ENCODE assay signal across 1 cellular context in the genomic region with DNA sequence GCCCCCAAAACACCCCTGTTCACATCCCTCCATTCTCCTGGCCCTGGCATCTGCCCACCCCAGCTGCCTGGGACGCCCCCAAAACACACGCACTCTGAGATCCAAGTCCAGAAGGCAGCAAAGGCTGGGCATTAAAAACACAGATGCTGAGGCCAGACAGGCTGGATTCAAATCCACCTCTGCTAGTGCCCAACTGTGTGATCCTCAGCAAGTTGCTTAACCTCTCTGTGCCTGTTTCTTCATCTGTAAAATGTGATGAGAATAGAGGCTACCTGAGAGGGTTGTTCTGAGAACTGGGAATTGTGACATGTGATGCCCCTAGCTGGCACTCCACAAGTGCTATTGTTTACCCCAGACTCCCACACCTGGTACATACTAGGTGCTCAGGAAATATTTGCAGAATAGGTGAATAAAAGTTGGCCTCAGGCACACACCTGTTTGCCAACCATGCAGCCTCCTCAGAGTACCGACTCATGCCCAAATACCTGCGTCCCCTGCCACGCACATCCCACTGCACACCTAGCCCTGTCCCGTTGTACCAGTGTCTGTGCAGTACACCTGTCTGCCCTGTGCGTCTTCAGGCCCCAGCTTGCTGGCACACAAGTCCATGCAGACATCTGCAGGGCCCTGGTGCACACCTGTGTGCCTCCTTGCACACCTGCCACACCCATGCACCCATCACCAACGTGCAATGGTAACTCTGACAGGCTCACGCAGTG.
TF ChIP-seq lines count a peak whose summit lies in the region.

No MANE protein-coding gene starts in this region.

TF ChIP-seq in K562, 482 proteins besides CTCF, POLR2A, EP300 and RAD21 (continued from another document):
- TF ChIP-seq, protein P1, sequence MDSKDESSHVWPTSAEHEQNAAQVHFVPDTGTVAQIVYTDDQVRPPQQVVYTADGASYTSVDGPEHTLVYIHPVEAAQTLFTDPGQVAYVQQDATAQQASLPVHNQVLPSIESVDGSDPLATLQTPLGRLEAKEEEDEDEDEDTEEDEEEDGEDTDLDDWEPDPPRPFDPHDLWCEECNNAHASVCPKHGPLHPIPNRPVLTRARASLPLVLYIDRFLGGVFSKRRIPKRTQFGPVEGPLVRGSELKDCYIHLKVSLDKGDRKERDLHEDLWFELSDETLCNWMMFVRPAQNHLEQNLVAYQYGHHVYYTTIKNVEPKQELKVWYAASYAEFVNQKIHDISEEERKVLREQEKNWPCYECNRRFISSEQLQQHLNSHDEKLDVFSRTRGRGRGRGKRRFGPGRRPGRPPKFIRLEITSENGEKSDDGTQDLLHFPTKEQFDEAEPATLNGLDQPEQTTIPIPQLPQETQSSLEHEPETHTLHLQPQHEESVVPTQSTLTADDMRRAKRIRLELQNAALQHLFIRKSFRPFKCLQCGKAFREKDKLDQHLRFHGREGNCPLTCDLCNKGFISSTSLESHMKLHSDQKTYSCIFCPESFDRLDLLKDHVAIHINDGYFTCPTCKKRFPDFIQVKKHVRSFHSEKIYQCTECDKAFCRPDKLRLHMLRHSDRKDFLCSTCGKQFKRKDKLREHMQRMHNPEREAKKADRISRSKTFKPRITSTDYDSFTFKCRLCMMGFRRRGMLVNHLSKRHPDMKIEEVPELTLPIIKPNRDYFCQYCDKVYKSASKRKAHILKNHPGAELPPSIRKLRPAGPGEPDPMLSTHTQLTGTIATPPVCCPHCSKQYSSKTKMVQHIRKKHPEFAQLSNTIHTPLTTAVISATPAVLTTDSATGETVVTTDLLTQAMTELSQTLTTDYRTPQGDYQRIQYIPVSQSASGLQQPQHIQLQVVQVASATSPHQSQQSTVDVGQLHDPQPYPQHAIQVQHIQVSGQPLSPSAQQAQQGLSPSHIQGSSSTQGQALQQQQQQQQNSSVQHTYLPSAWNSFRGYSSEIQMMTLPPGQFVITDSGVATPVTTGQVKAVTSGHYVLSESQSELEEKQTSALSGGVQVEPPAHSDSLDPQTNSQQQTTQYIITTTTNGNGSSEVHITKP (IDR thresholded peaks at IDR 0.05; ENCODE audit: partially characterized antibody), result no peak
- TF ChIP-seq ZFP36 (IDR thresholded peaks at IDR 0.05; ENCODE audit: low read depth, low read length, partially characterized antibody), result peak; percentile 67
- TF ChIP-seq ZNF561 (CRISPR knock-in tag; conservative IDR thresholded peaks at IDR 0.05), result no peak
- peak; percentile 73 for TF ChIP-seq BCOR (IDR thresholded peaks at IDR 0.05)
- no peak for TF ChIP-seq ELF4 (CRISPR knock-in tag; IDR thresholded peaks at IDR 0.05)
- TF ChIP-seq, protein P2, sequence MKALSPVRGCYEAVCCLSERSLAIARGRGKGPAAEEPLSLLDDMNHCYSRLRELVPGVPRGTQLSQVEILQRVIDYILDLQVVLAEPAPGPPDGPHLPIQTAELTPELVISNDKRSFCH (CRISPR knock-in tag; IDR thresholded peaks at IDR 0.05), result no peak
- TF ChIP-seq, protein P2 (tag; IDR thresholded peaks at IDR 0.05), result no peak
- peak; percentile 89 for TF ChIP-seq RBM25 (IDR thresholded peaks at IDR 0.05; ENCODE audit: low read depth, low read length, severe bottlenecking)
- peak; percentile 37; the same call in 1 of the 2 replicates for TF ChIP-seq ADNP (tag; IDR thresholded peaks at IDR 0.05)
- no peak for TF ChIP-seq DNMT1 (IDR thresholded peaks at IDR 0.05)
- TF ChIP-seq, protein P3, sequence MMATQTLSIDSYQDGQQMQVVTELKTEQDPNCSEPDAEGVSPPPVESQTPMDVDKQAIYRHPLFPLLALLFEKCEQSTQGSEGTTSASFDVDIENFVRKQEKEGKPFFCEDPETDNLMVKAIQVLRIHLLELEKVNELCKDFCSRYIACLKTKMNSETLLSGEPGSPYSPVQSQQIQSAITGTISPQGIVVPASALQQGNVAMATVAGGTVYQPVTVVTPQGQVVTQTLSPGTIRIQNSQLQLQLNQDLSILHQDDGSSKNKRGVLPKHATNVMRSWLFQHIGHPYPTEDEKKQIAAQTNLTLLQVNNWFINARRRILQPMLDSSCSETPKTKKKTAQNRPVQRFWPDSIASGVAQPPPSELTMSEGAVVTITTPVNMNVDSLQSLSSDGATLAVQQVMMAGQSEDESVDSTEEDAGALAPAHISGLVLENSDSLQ (IDR thresholded peaks at IDR 0.05), result no peak
